ENCODE assay signal across 13 cellular contexts in genomic region chr14:102370305-102370809, GRCh38. TPM values are rescaled to one million over a fixed set of nuclear protein-coding genes. Genes with fewer than 3 reads are reported as not detected.
DNase-seq lines count a peak whose midpoint lies in the region; ATAC-seq, FAIRE-seq and TF ChIP-seq lines count a peak whose summit lies in the region.
"Had no signal": no experiment of that assay in that cellular context is flagged by ENCODE, and none has a peak within 500 bp of the region (broad histone marks: within the 10 kb centered on the region; RNA-seq: fewer than 3 reads in every experiment).

No MANE protein-coding gene starts in this region.

- H3K9me1 ChIP-seq in K562 (ENCODE audit: control insufficient read depth, insufficient read depth, low read length), result no peaks in the 10 kb centered on the region

- intact Hi-C loops in K562 (cut with micrococcal nuclease) (no loop called here), posterior vena cava (cut with DNase I) (no loop called here)

- no TSS peak for BruUV-seq in K562 (replicated peaks; lab: Mats Ljungman, UMichigan)

- WGBS in K562 (ENCODE audit: insufficient coverage, low coverage, missing lambda C conversion rate), result 23% methylated on average over 11 of the region's 11 CpGs

- in situ Hi-C loops in K562 (cut with MboI), result no loop called here

- no peak overlapping the region for H2AFZ ChIP-seq in K562 (ENCODE audit: low read depth, low read length)

- H3K4me1 Mint-ChIP-seq in CD4-positive, CD25-positive, alpha-beta regulatory T cell, result peaks cover 6 to 22% (median 13%) of the 10 kb centered on the region in 4 donors
- H3K4me1 Mint-ChIP-seq: mesothelial cell of epicardium had no signal

- H3K27ac ChIP-seq in CD4-positive, CD25-positive, alpha-beta regulatory T cell (ENCODE audit: insufficient read depth, low read length, poor library complexity, severe bottlenecking), result no peak overlapping the region
- H3K27ac ChIP-seq in K562 (ENCODE audit: extremely low read depth, low read depth, low read length), result no peak overlapping the region

- H3K27ac Mint-ChIP-seq in CD4-positive, CD25-positive, alpha-beta regulatory T cell, result peak overlapping the region in 2 of 3 donors; percentile 48 to 51
- H3K27ac Mint-ChIP-seq: B cell, mesothelial cell of epicardium had no signal

- H3K79me2 ChIP-seq in K562 (ENCODE audit: control insufficient read depth, insufficient read depth, low read length), result no peaks in the 10 kb centered on the region

- no peaks in the 10 kb centered on the region for H3K36me3 ChIP-seq in CD4-positive, CD25-positive, alpha-beta regulatory T cell (ENCODE audit: control insufficient read depth, insufficient read depth, low read length)
- no peaks in the 10 kb centered on the region for H3K36me3 ChIP-seq in K562 (ENCODE audit: control insufficient read depth, insufficient read depth, low read length)

- H3K36me3 Mint-ChIP-seq in CD4-positive, CD25-positive, alpha-beta regulatory T cell, result peaks cover 13% of the 10 kb centered on the region
- H3K36me3 Mint-ChIP-seq: mesothelial cell of epicardium had no signal

- no peak for TF ChIP-seq POLR2A in NB4 (IDR thresholded peaks at IDR 0.05; ENCODE audit: extremely low read depth, insufficient read length)
- no peak for TF ChIP-seq POLR2A in K562 (conservative IDR thresholded peaks at IDR 0.05)

- no peak for TF ChIP-seq RAD21 in K562 (CRISPR knock-in tag; conservative IDR thresholded peaks at IDR 0.05 in 1 of 2, IDR thresholded peaks at IDR 0.05 in 1 of 2)

- no peaks in the 10 kb centered on the region for H3K27me3 Mint-ChIP-seq in CD4-positive, CD25-positive, alpha-beta regulatory T cell
- H3K27me3 Mint-ChIP-seq: B cell had no signal

- peak overlapping the region in 1 of 4 donors; percentile 64 for H3K4me3 Mint-ChIP-seq in CD4-positive, CD25-positive, alpha-beta regulatory T cell
- H3K4me3 Mint-ChIP-seq: B cell, mesothelial cell of epicardium had no signal

- peak overlapping the region in 1 of 2 experiments; percentile 64; a peak in 1 of 4 replicates for H3K9ac ChIP-seq in K562 (ENCODE audit: insufficient read depth in 1 of 2, low read depth in 2 of 2, low read length in 2 of 2)

- H4K20me1 ChIP-seq in K562 (replicated peaks; ENCODE audit: control insufficient read depth, insufficient read depth, low read length), result no peaks in the 10 kb centered on the region

- no peaks in the 10 kb centered on the region for H3K9me3 Mint-ChIP-seq in CD4-positive, CD25-positive, alpha-beta regulatory T cell
- H3K9me3 Mint-ChIP-seq: mesothelial cell of epicardium had no signal

- no peaks in the 10 kb centered on the region for H3K4me1 ChIP-seq in CD4-positive, CD25-positive, alpha-beta regulatory T cell (ENCODE audit: control insufficient read depth, insufficient read depth, low read length, poor library complexity, severe bottlenecking)
- H3K4me1 ChIP-seq in K562 (replicated peaks in 1 of 2; ENCODE audit: control insufficient read depth in 2 of 2, insufficient read depth in 2 of 2, low read length in 2 of 2), result no peaks in the 10 kb centered on the region; a peak in 1 of 5 replicates

- FAIRE-seq in K562 (lab: Jason Lieb, UNC), result no peak

- 0 out of 2 replicates have a peak overlapping the region, but pooled peaks have one; percentile 25 for H3K4me2 ChIP-seq in K562 (ENCODE audit: insufficient read depth, low read length)

- DNase-seq in CD4-positive, CD25-positive, alpha-beta regulatory T cell, result no peak
- DNase-seq in NB4 (ENCODE audit: low read depth) (peak; percentile 87), K562 (ENCODE audit: extremely low read depth in 1 of 4, low spot score in 3 of 4) (peak in 1 of 4 experiments; percentile 30), left lobe of liver (ENCODE audit: low spot score) (no peak), NCI-H510A treated with DMSO at 0.1 percent for 48 hours (lab: John Stamatoyannopoulos, UW) (no peak), posterior vena cava (ENCODE audit: low spot score) (no peak)
- DNase-seq: cerebellar nuclear complex, HCEC 1CT, NCI-H510A had no signal

- no peak for TF ChIP-seq EP300 in K562 (IDR thresholded peaks at IDR 0.05; ENCODE audit: low read length)

- ATAC-seq in CD4-positive, CD25-positive, alpha-beta regulatory T cell (ENCODE audit: low read depth in 2 of 2), result no peak
- ATAC-seq in K562 (peak; percentile 70), left lobe of liver (peak; percentile 29), GM18502 (IDR thresholded peaks at IDR 0.05; ENCODE audit: poor library complexity, unreplicated experiment) (no peak), HG02973 (IDR thresholded peaks at IDR 0.05; ENCODE audit: unreplicated experiment) (no peak)

- H3K4me3 ChIP-seq in CD4-positive, CD25-positive, alpha-beta regulatory T cell (ENCODE audit: low read depth, low read length), result no peak overlapping the region
- H3K4me3 ChIP-seq in NB4 (ENCODE audit: low read depth, low read length), result no peak overlapping the region
- H3K4me3 ChIP-seq in K562, result no peak overlapping the region

- CTCF ChIA-PET in K562 (lab: Yijun Ruan, JAX; ENCODE audit: low intra/inter-chr PET ratio), result no interaction called here

- H3K9me3 ChIP-seq in CD4-positive, CD25-positive, alpha-beta regulatory T cell (ENCODE audit: control insufficient read depth in 2 of 2, low read length in 2 of 2), result no peaks in the 10 kb centered on the region
- H3K9me3 ChIP-seq in K562 (replicated peaks; ENCODE audit: control insufficient read depth, insufficient read depth, low read depth, low read length), result no peaks in the 10 kb centered on the region

- TF ChIP-seq CTCF in NB4 (IDR thresholded peaks at IDR 0.05; ENCODE audit: low read depth, low read length), result no peak
- TF ChIP-seq CTCF in K562 (IDR thresholded peaks at IDR 0.05 in 2 of 3, conservative IDR thresholded peaks at IDR 0.05 in 1 of 3; ENCODE audit: insufficient read depth in 2 of 3, low read depth in 1 of 3, low read length in 3 of 3), result no peak

- POLR2A ChIA-PET in K562 (lab: Yijun Ruan, JAX), result interaction anchor here (0.6 to 2.3 kb wide), 2 partner anchors 9 to 16 kb away, joined by 4 to 7 read pairs; no protein-coding TSS in a partner anchor

- no peaks in the 10 kb centered on the region for H3K27me3 ChIP-seq in CD4-positive, CD25-positive, alpha-beta regulatory T cell (ENCODE audit: control insufficient read depth, insufficient read depth, low read length)
- H3K27me3 ChIP-seq in K562 (ENCODE audit: control insufficient read depth in 2 of 2, insufficient read depth in 2 of 2, low read length in 2 of 2), result no peaks in the 10 kb centered on the region

RNA-seq across cellular contexts. Expression of gene TECPR2, which starts 7.6 kb away (rescaled TPM):
- 12.7 TPM for total RNA-seq in CD4-positive, CD25-positive, alpha-beta regulatory T cell
- 1 to 10 TPM; 2.4 to 2.9 (median 2.7) TPM for polyA plus RNA-seq in CD4-positive, CD25-positive, alpha-beta regulatory T cell
- total RNA-seq in K562 (2011; cell fraction: chromatin; rRNA removed; ENCODE audit: low replicate concordance), result 6.6 and 6.9 TPM in 2 replicates
- 3.2 and 5.3 TPM in 2 replicates for total RNA-seq in K562 (2011; cell fraction: nucleolus; rRNA removed)
- total RNA-seq in K562 (2011; cell fraction: nucleoplasm; rRNA removed), result 1.8 and 3.7 TPM in 2 replicates
- total RNA-seq in K562 (2014; rRNA removed) (0.54 and 1.8 TPM in 2 replicates), K562 (2014; rRNA removed; fragmentation: Illumina TruSeq; extraction: Trizol) (1.0 and 1.1 TPM in 2 replicates), K562 (2015; rRNA removed; fragmentation: Illumina TruSeq; extraction: Trizol) (0.83 and 1.2 TPM in 2 replicates), K562 (2021) (1.7 and 3.0 TPM in 2 replicates), left lobe of liver (15.1 TPM), posterior vena cava (10 to 100 TPM; 34.3 to 45.5 TPM)
- polyA plus RNA-seq in K562 (2011; rRNA removed) (1.0 and 1.4 TPM in 2 replicates), K562 (2014; fragmentation: Illumina TruSeq; extraction: Trizol) (0.65 and 0.96 TPM in 2 replicates), K562 (2014; fragmentation: Nextera tagmentation; extraction: Ambion mirVana) (under 1 TPM; 0.04 to 0.13 TPM), K562 (2014; rRNA removed) (0.62 and 1.1 TPM in 2 replicates)
- polyA plus RNA-seq in K562 (2011; cell fraction: cytosol; rRNA removed), result 0.65 and 1.3 TPM in 2 replicates
- 1.8 and 2.9 TPM in 2 replicates for polyA plus RNA-seq in K562 (2011; cell fraction: nucleus; rRNA removed)
- polyA plus RNA-seq in K562 (2012), result 1.2 and 1.9 TPM in 2 replicates
- polyA minus RNA-seq in K562 (2011; rRNA and poly(A)+ RNA removed), result 1.9 and 2.3 TPM in 2 replicates
- 0.82 and 2.5 TPM in 2 replicates for polyA minus RNA-seq in K562 (2011; cell fraction: cytosol; rRNA and poly(A)+ RNA removed)
- 2.0 and 3.1 TPM in 2 replicates for polyA minus RNA-seq in K562 (2011; cell fraction: nucleus; rRNA and poly(A)+ RNA removed)

RNA-seq across cellular contexts. Expression of gene CINP, which starts 7.7 kb away (rescaled TPM):
- total RNA-seq in CD4-positive, CD25-positive, alpha-beta regulatory T cell, result 21.5 TPM
- 10 to 100 TPM; 33.3 to 57.0 (median 42.8) TPM for polyA plus RNA-seq in CD4-positive, CD25-positive, alpha-beta regulatory T cell
- total RNA-seq in K562 (2011; cell fraction: chromatin; rRNA removed; ENCODE audit: low replicate concordance), result 24.7 and 34.2 TPM in 2 replicates
- 17.8 and 18.5 TPM in 2 replicates for total RNA-seq in K562 (2011; cell fraction: nucleolus; rRNA removed)
- total RNA-seq in K562 (2011; cell fraction: nucleoplasm; rRNA removed), result 23.9 and 27.1 TPM in 2 replicates
- total RNA-seq in K562 (2014; rRNA removed) (47.7 and 56.1 TPM in 2 replicates), K562 (2014; rRNA removed; fragmentation: Illumina TruSeq; extraction: Trizol) (39.3 and 44.7 TPM in 2 replicates), K562 (2015; rRNA removed; fragmentation: Illumina TruSeq; extraction: Trizol) (40.1 and 41.2 TPM in 2 replicates), K562 (2021) (41.2 and 41.8 TPM in 2 replicates), left lobe of liver (20.8 TPM), posterior vena cava (10 to 100 TPM; 27.4 to 30.7 TPM)
- polyA plus RNA-seq in K562 (2011; rRNA removed) (40.8 and 43.7 TPM in 2 replicates), K562 (2014; fragmentation: Illumina TruSeq; extraction: Trizol) (56.5 and 62.4 TPM in 2 replicates), K562 (2014; fragmentation: Nextera tagmentation; extraction: Ambion mirVana) (10 to 100 TPM; 36.3 to 63.2 TPM), K562 (2014; rRNA removed) (54.2 and 54.5 TPM in 2 replicates)
- 46.2 and 84.1 TPM in 2 replicates for polyA plus RNA-seq in K562 (2011; cell fraction: cytosol; rRNA removed)
- 15.0 and 17.6 TPM in 2 replicates for polyA plus RNA-seq in K562 (2011; cell fraction: nucleus; rRNA removed)
- polyA plus RNA-seq in K562 (2012), result 37.8 and 38.6 TPM in 2 replicates
- polyA minus RNA-seq in K562 (2011; rRNA and poly(A)+ RNA removed), result 26.9 and 36.0 TPM in 2 replicates
- 15.5 and 16.7 TPM in 2 replicates for polyA minus RNA-seq in K562 (2011; cell fraction: cytosol; rRNA and poly(A)+ RNA removed)
- polyA minus RNA-seq in K562 (2011; cell fraction: nucleus; rRNA and poly(A)+ RNA removed), result 7.1 and 10.9 TPM in 2 replicates

RNA-seq across cellular contexts. Expression of gene ZNF839, which starts 50.8 kb away (rescaled TPM):
- 15.3 TPM for total RNA-seq in CD4-positive, CD25-positive, alpha-beta regulatory T cell
- polyA plus RNA-seq in CD4-positive, CD25-positive, alpha-beta regulatory T cell, result 1 to 10 TPM; 3.1 to 7.8 (median 4.2) TPM
- total RNA-seq in K562 (2011; cell fraction: chromatin; rRNA removed; ENCODE audit: low replicate concordance), result 28.7 and 36.1 TPM in 2 replicates
- total RNA-seq in K562 (2011; cell fraction: nucleolus; rRNA removed), result 12.0 and 18.5 TPM in 2 replicates
- 18.0 and 21.4 TPM in 2 replicates for total RNA-seq in K562 (2011; cell fraction: nucleoplasm; rRNA removed)
- total RNA-seq in K562 (2014; rRNA removed) (6.1 and 6.6 TPM in 2 replicates), K562 (2014; rRNA removed; fragmentation: Illumina TruSeq; extraction: Trizol) (5.2 and 5.3 TPM in 2 replicates), K562 (2015; rRNA removed; fragmentation: Illumina TruSeq; extraction: Trizol) (5.1 and 5.7 TPM in 2 replicates), K562 (2021) (6.6 and 8.4 TPM in 2 replicates), left lobe of liver (8.0 TPM), posterior vena cava (1 to 10 TPM; 5.0 to 6.6 TPM)
- polyA plus RNA-seq in K562 (2011; rRNA removed) (7.7 and 8.4 TPM in 2 replicates), K562 (2014; fragmentation: Illumina TruSeq; extraction: Trizol) (5.1 and 6.3 TPM in 2 replicates), K562 (2014; fragmentation: Nextera tagmentation; extraction: Ambion mirVana) (1 to 10 TPM in 1 of 2 experiments, under 1 TPM in 1; 0.42 to 1.0 TPM), K562 (2014; rRNA removed) (8.4 and 8.6 TPM in 2 replicates)
- polyA plus RNA-seq in K562 (2011; cell fraction: cytosol; rRNA removed), result 5.6 and 5.7 TPM in 2 replicates
- polyA plus RNA-seq in K562 (2011; cell fraction: nucleus; rRNA removed), result 16.9 and 27.9 TPM in 2 replicates
- 4.0 and 6.3 TPM in 2 replicates for polyA plus RNA-seq in K562 (2012)
- polyA minus RNA-seq in K562 (2011; rRNA and poly(A)+ RNA removed), result 5.9 and 6.7 TPM in 2 replicates
- 3.0 and 7.6 TPM in 2 replicates for polyA minus RNA-seq in K562 (2011; cell fraction: cytosol; rRNA and poly(A)+ RNA removed)
- 6.0 and 6.1 TPM in 2 replicates for polyA minus RNA-seq in K562 (2011; cell fraction: nucleus; rRNA and poly(A)+ RNA removed)

Comparison
In these comparisons a context has a peak if more than half of its experiments do, and no peak if none do; other contexts are left out.
1. ATAC-seq: peak in K562 (single experiment) and left lobe of liver (single experiment); none in CD4-positive, CD25-positive, alpha-beta regulatory T cell (0 of 2), GM18502 (single experiment) and HG02973 (single experiment).